Comparison of ENCODE assay signal across 13 cellular contexts in genomic region chr1:230210326-230210978, GRCh38.
DNase-seq lines count a peak whose midpoint lies in the region; ATAC-seq and TF ChIP-seq lines count a peak whose summit lies in the region.
"Had no signal": no experiment of that assay in that cellular context is flagged by ENCODE, and none has a peak within 500 bp of the region (broad histone marks: within the 10 kb centered on the region; RNA-seq: fewer than 3 reads in every experiment).

No MANE protein-coding gene starts in this region.

- H3K4me3 ChIP-seq in left ventricle myocardium inferior (no peak overlapping the region), brain microvascular endothelial cell (ENCODE audit: low read depth, low read length) (no peak overlapping the region), mesodermal cell (ENCODE audit: extremely low read depth, insufficient read depth, low read length, poor library complexity, severe bottlenecking) (no peak overlapping the region), upper lobe of left lung (no peak overlapping the region)
- H3K4me3 ChIP-seq: gastroesophageal sphincter had no signal

- H3K36me3 ChIP-seq in left ventricle myocardium inferior (no peaks in the 10 kb centered on the region), brain microvascular endothelial cell (replicated peaks) (no peaks in the 10 kb centered on the region), mesodermal cell (ENCODE audit: control insufficient read depth, insufficient read depth, low read length) (no peaks in the 10 kb centered on the region), upper lobe of left lung (no peaks in the 10 kb centered on the region)

- ATAC-seq in left ventricle myocardium superior: no peak
- no peak for ATAC-seq in upper lobe of left lung (ENCODE audit: low FRiP score in 2 of 2)

- in situ Hi-C loops in brain microvascular endothelial cell (cut with HindIII; ENCODE audit: low pct_ligation_motif_present, low sequenced_read_pairs): no loop called here

- WGBS in mesodermal cell (ENCODE audit: insufficient coverage in 2 of 2), 2 experiments: 71% methylated on average over 1 of the region's 4 CpGs; no CpG with 5 or more reads in 1 of the 2 experiments
- WGBS in upper lobe of left lung, 2 donors: 55 to 60% methylated on average over 4 of the region's 4 CpGs

- peaks cover 73% of the 10 kb centered on the region for H3K4me1 ChIP-seq in left ventricle myocardium inferior
- peaks cover 45% of the 10 kb centered on the region for H3K4me1 ChIP-seq in mesodermal cell (ENCODE audit: control insufficient read depth, insufficient read depth, low read length, poor library complexity, severe bottlenecking)
- H3K4me1 ChIP-seq in upper lobe of left lung: peaks cover 27 to 66% (median 41%) of the 10 kb centered on the region in 4 donors

- TF ChIP-seq EP300 in upper lobe of left lung (IDR thresholded peaks at IDR 0.05): no peak

- H3K27ac ChIP-seq in left ventricle myocardium inferior (replicated peaks) (peak overlapping the region; percentile 71), brain microvascular endothelial cell (peak overlapping the region; percentile 41), mesodermal cell (ENCODE audit: low read depth, low read length, severe bottlenecking) (peak overlapping the region; percentile 68), upper lobe of left lung (peak overlapping the region; percentile 15 to 67 (median 51))

- no peaks in the 10 kb centered on the region for H3K9me3 ChIP-seq in left ventricle myocardium inferior (replicated peaks)
- no peaks in the 10 kb centered on the region for H3K9me3 ChIP-seq in mesodermal cell (ENCODE audit: control insufficient read depth, low read length)
- no peaks in the 10 kb centered on the region for H3K9me3 ChIP-seq in upper lobe of left lung
- H3K9me3 ChIP-seq: BE2C, gastroesophageal sphincter had no signal

- TF ChIP-seq CTCF in left ventricle myocardium inferior (IDR thresholded peaks at IDR 0.05; ENCODE audit: borderline replicate concordance) (no peak), brain microvascular endothelial cell (IDR thresholded peaks at IDR 0.05; ENCODE audit: low read depth, low read length, missing control alignments) (no peak), upper lobe of left lung (IDR thresholded peaks at IDR 0.05) (no peak)

- DNase-seq in left ventricle myocardium inferior (no peak), left ventricle myocardium superior (no peak), brain microvascular endothelial cell (no peak), upper lobe of left lung (no peak), HUDEP-2 (lab: John Stamatoyannopoulos, UW; ENCODE audit: unreplicated experiment in 76 of 76) (no peak), NCI-H1436 treated with DMSO at 0.1 percent for 48 hours (lab: John Stamatoyannopoulos, UW) (no peak)
- DNase-seq in effector CD4-positive, alpha-beta T cell: no peak
- DNase-seq: activated naive CD4-positive, alpha-beta T cell; BE2C; NCI-H1694; OCI-M1 had no signal

- no peak for TF ChIP-seq POLR2A in upper lobe of left lung (IDR thresholded peaks at IDR 0.05)

- intact Hi-C loops in left ventricle myocardium inferior (cut with micrococcal nuclease): no loop called here
- intact Hi-C loops in left ventricle myocardium superior (cut with micrococcal nuclease): no loop called here

- H3K27me3 ChIP-seq in left ventricle myocardium inferior (ENCODE audit: low read depth) (no peaks in the 10 kb centered on the region), brain microvascular endothelial cell (replicated peaks) (no peaks in the 10 kb centered on the region), upper lobe of left lung (no peaks in the 10 kb centered on the region)
- H3K27me3 ChIP-seq: BE2C, gastroesophageal sphincter had no signal
